Comparison of ENCODE assay signal across 13 cellular contexts in the genomic region with DNA sequence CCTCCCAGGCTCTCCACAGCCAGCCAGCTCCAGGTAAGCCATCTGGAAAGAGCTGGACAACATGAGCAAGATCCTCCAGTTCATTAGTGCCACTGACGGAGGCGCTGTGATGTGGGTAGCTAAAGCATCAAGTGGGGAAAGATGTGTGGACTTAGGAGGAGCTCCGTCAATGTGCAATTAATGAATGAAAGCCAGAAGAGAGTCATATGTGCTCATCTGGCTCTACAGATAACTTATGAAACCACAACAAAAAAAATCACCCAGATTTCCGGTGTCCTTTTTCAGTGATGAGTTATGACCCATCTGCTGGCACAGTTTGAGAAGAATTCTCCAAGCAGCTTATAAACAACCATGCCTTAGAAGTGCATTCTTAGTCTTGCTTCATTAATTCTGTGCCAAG.
DNase-seq lines count a peak whose midpoint lies in the region; ATAC-seq, FAIRE-seq and TF ChIP-seq lines count a peak whose summit lies in the region.
"Had no signal": no experiment of that assay in that cellular context is flagged by ENCODE, and none has a peak within 500 bp of the region (broad histone marks: within the 10 kb centered on the region; RNA-seq: fewer than 3 reads in every experiment).

No MANE protein-coding gene starts in this region.

- H3K27ac ChIP-seq in MM.1S (ENCODE audit: low read length): peak overlapping the region; percentile 55; the same call in 1 of the 2 replicates
- no peak overlapping the region for H3K27ac ChIP-seq in GM12878 (ENCODE audit: control insufficient read depth, insufficient read depth)
- H3K27ac ChIP-seq: parathyroid adenoma, upper lobe of right lung had no signal

- 37% methylated on average over 4 of the region's 4 CpGs for WGBS in GM12878 (ENCODE audit: insufficient coverage, insufficient replicate concordance, low lambda C conversion rate, missing lambda C conversion rate)

- TF ChIP-seq RAD21 in GM12878 (IDR thresholded peaks at IDR 0.05; ENCODE audit: insufficient read depth, low read depth, low read length): no peak

- peak overlapping the region; percentile 28 for H3K4me2 ChIP-seq in MM.1S (ENCODE audit: low read depth, low read length)
- H3K4me2 ChIP-seq in GM12878 (ENCODE audit: control insufficient read depth, insufficient read depth): no peak overlapping the region

- H2AFZ ChIP-seq in MM.1S (ENCODE audit: low read length) (no peak overlapping the region), GM12878 (ENCODE audit: control insufficient read depth, low read depth, low read length) (no peak overlapping the region)
- H2AFZ ChIP-seq: parathyroid adenoma had no signal

- H3K9me2 ChIP-seq in MM.1S (replicated peaks; ENCODE audit: insufficient read depth, low read length): no peaks in the 10 kb centered on the region

- in situ Hi-C loops in GM12878 (cut with MboI): no loop called here

- no peak overlapping the region for H3K9ac ChIP-seq in MM.1S (ENCODE audit: low read length)
- no peak overlapping the region for H3K9ac ChIP-seq in GM12878 (ENCODE audit: control insufficient read depth, insufficient read depth, low read length)
- H3K9ac ChIP-seq: parathyroid adenoma had no signal

- peak; percentile 37 for DNase-seq in Daoy (ENCODE audit: low read depth)
- peak; percentile 81 for DNase-seq in MM.1S
- no peak for DNase-seq in GM12878 (ENCODE audit: low read depth, low spot score)
- no peak for DNase-seq in omental fat pad (ENCODE audit: low spot score)
- DNase-seq in hippocampal formation (lab: John Stamatoyannopoulos, UW): no peak
- no peak for DNase-seq in RKO (ENCODE audit: low spot score)
- no peak for DNase-seq in central memory CD4-positive, alpha-beta T cell
- DNase-seq in activated T-cell treated with anti-CD3 and anti-CD28 coated beads, Interleukin-2, amount 50 U/mL, for 1 hour: no peak
- DNase-seq: activated CD4-positive, alpha-beta T cell treated with anti-CD3 and anti-CD28 coated beads, Interleukin-2, amount 50 U/mL, for 1 hour; left ventricle myocardium superior; NCI-H187 treated with DMSO at 0.1 percent for 48 hours; upper lobe of right lung had no signal

- H3F3A ChIP-seq in MM.1S (ENCODE audit: insufficient read depth, low read length): peaks cover 7% of the 10 kb centered on the region; the same call in 1 of the 2 replicates

- TF ChIP-seq CTCF in MM.1S (IDR thresholded peaks at IDR 0.05; ENCODE audit: low read length): peak; percentile 18; the same call in 1 of the 2 replicates
- no peak for TF ChIP-seq CTCF in GM12878 (IDR thresholded peaks at IDR 0.05 in 2 of 3, conservative IDR thresholded peaks at IDR 0.05 in 1 of 3; ENCODE audit: control insufficient read depth in 2 of 3, extremely low read depth in 1 of 3, insufficient read depth in 1 of 3, low read depth in 3 of 3, low read length in 3 of 3)
- TF ChIP-seq CTCF in omental fat pad (IDR thresholded peaks at IDR 0.05): no peak

- no peaks in the 10 kb centered on the region for H3K36me3 ChIP-seq in MM.1S (replicated peaks; ENCODE audit: insufficient read depth, low read length)
- H3K36me3 ChIP-seq in GM12878 (ENCODE audit: control insufficient read depth in 2 of 2, insufficient read depth in 2 of 2, low read length in 1 of 2): no peaks in the 10 kb centered on the region
- H3K36me3 ChIP-seq: upper lobe of right lung had no signal

- intact Hi-C loops in GM12878 (cut with micrococcal nuclease; ENCODE audit: unreplicated experiment): loop anchor here (10.0 kb wide), 1 partner anchor 598 kb away; no protein-coding TSS in a partner anchor

- no TSS peak for BruUV-seq in GM12878 (replicated peaks; lab: Mats Ljungman, UMichigan)

- H3K9me3 ChIP-seq in MM.1S (replicated peaks; ENCODE audit: insufficient read depth, low read length) (no peaks in the 10 kb centered on the region), GM12878 (replicated peaks; ENCODE audit: control insufficient read depth, insufficient read depth, low read length) (no peaks in the 10 kb centered on the region)
- H3K9me3 ChIP-seq: upper lobe of right lung had no signal

- SMC1A ChIA-PET in GM12878 (lab: Charles Lee; ENCODE audit: uncharacterized antibody, unreplicated experiment): interaction anchor here (0.7 kb wide), 1 partner anchor 35 kb away, joined by 3 read pairs; no protein-coding TSS in a partner anchor

- no peak for TF ChIP-seq EP300 in GM12878 (IDR thresholded peaks at IDR 0.05; ENCODE audit: borderline replicate concordance in 1 of 2, control insufficient read depth in 1 of 2, low read depth in 2 of 2, low read length in 2 of 2)

- POLR2A ChIA-PET in GM12878 (lab: Charles Lee): no interaction called here

- no peaks in the 10 kb centered on the region for H3K79me2 ChIP-seq in MM.1S (ENCODE audit: low read length)
- no peaks in the 10 kb centered on the region for H3K79me2 ChIP-seq in GM12878 (ENCODE audit: control insufficient read depth, insufficient read depth, low read length)
- H3K79me2 ChIP-seq: parathyroid adenoma had no signal

- H3K4me3 ChIP-seq in MM.1S (ENCODE audit: low read length) (no peak overlapping the region), GM12878 (no peak overlapping the region)
- H3K4me3 ChIP-seq: upper lobe of right lung had no signal

- no peak for TF ChIP-seq POLR2A in GM12878 (IDR thresholded peaks at IDR 0.05; ENCODE audit: low read depth, low read length)

- FAIRE-seq in GM12878 (lab: Jason Lieb, UNC): no peak

- peaks cover 17% of the 10 kb centered on the region for H3K4me1 ChIP-seq in MM.1S (ENCODE audit: low read length)
- no peaks in the 10 kb centered on the region for H3K4me1 ChIP-seq in GM12878 (ENCODE audit: control insufficient read depth, insufficient read depth, low read length)
- H3K4me1 ChIP-seq: parathyroid adenoma, upper lobe of right lung had no signal

- no peaks in the 10 kb centered on the region for H3K27me3 ChIP-seq in MM.1S (replicated peaks; ENCODE audit: insufficient read depth, low read length)
- H3K27me3 ChIP-seq in GM12878 (replicated peaks in 1 of 2; ENCODE audit: control insufficient read depth in 2 of 2, insufficient read depth in 2 of 2, low read length in 1 of 2): no peaks in the 10 kb centered on the region; a peak in 1 of 4 replicates
- H3K27me3 ChIP-seq: upper lobe of right lung had no signal

- RAD21 ChIA-PET in GM12878 (lab: Charles Lee; ENCODE audit: unreplicated experiment): no interaction called here

- CTCF ChIA-PET in GM12878 (lab: Yijun Ruan, JAX): interaction anchor here (0.6 to 1.3 kb wide), 5 partner anchors 9 to 830 kb away, joined by 3 read pairs; no protein-coding TSS in a partner anchor

- H4K20me1 ChIP-seq in MM.1S (ENCODE audit: insufficient read depth, low read length) (no peaks in the 10 kb centered on the region), GM12878 (ENCODE audit: control insufficient read depth, insufficient read depth) (no peaks in the 10 kb centered on the region)

- ATAC-seq in GM12878: peak; percentile 61
- ATAC-seq in omental fat pad (ENCODE audit: low FRiP score): peak; percentile 65
- ATAC-seq: upper lobe of right lung had no signal

TF ChIP-seq in GM12878, 131 proteins besides CTCF, POLR2A, EP300 and RAD21 (continues in another document):
- TF ChIP-seq KLF5 (IDR thresholded peaks at IDR 0.05; ENCODE audit: partially characterized antibody): no peak
- TF ChIP-seq, protein P1, sequence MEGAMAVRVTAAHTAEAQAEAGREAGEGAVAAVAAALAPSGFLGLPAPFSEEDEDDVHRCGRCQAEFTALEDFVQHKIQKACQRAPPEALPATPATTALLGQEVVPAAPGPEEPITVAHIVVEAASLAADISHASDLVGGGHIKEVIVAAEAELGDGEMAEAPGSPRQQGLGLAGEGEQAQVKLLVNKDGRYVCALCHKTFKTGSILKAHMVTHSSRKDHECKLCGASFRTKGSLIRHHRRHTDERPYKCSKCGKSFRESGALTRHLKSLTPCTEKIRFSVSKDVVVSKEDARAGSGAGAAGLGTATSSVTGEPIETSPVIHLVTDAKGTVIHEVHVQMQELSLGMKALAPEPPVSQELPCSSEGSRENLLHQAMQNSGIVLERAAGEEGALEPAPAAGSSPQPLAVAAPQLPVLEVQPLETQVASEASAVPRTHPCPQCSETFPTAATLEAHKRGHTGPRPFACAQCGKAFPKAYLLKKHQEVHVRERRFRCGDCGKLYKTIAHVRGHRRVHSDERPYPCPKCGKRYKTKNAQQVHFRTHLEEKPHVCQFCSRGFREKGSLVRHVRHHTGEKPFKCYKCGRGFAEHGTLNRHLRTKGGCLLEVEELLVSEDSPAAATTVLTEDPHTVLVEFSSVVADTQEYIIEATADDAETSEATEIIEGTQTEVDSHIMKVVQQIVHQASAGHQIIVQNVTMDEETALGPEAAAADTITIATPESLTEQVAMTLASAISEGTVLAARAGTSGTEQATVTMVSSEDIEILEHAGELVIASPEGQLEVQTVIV (IDR thresholded peaks at IDR 0.05; ENCODE audit: borderline replicate concordance, partially characterized antibody): no peak
- no peak for TF ChIP-seq ZNF24 (IDR thresholded peaks at IDR 0.05)
- TF ChIP-seq PBX3 (IDR thresholded peaks at IDR 0.05; ENCODE audit: insufficient replicate concordance, low read depth, low read length): no peak
- TF ChIP-seq TCF12 (IDR thresholded peaks at IDR 0.05; ENCODE audit: low read depth, low read length): no peak
- no peak for TF ChIP-seq ETV6 (conservative IDR thresholded peaks at IDR 0.05 in 1 of 2, IDR thresholded peaks at IDR 0.05 in 1 of 2; ENCODE audit: borderline replicate concordance in 1 of 2, low read depth in 1 of 2)
- no peak for TF ChIP-seq RELA (IDR thresholded peaks at IDR 0.05; ENCODE audit: borderline replicate concordance, partially characterized antibody)
- TF ChIP-seq JUND (IDR thresholded peaks at IDR 0.05; ENCODE audit: low read depth, low read length): no peak
- no peak for TF ChIP-seq RAD51 (IDR thresholded peaks at IDR 0.05)
- TF ChIP-seq, protein P2, sequence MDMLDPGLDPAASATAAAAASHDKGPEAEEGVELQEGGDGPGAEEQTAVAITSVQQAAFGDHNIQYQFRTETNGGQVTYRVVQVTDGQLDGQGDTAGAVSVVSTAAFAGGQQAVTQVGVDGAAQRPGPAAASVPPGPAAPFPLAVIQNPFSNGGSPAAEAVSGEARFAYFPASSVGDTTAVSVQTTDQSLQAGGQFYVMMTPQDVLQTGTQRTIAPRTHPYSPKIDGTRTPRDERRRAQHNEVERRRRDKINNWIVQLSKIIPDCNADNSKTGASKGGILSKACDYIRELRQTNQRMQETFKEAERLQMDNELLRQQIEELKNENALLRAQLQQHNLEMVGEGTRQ (IDR thresholded peaks at IDR 0.05; ENCODE audit: borderline replicate concordance, low read depth, low read length): no peak
- no peak for TF ChIP-seq MTA2 (IDR thresholded peaks at IDR 0.05; ENCODE audit: low read depth)

Comparison
In these comparisons a context has a peak if more than half of its experiments do, and no peak if none do; other contexts are left out.
1. DNase-seq: peak in Daoy (single experiment) and MM.1S (single experiment); none in GM12878 (single experiment), omental fat pad (single experiment), hippocampal formation (0 of 2), RKO (single experiment), central memory CD4-positive, alpha-beta T cell (single experiment) and activated T-cell treated with anti-CD3 and anti-CD28 coated beads, Interleukin-2, amount 50 U/mL, for 1 hour (single experiment).